ENCODE assay signal across 1 cellular context in the genomic region with DNA sequence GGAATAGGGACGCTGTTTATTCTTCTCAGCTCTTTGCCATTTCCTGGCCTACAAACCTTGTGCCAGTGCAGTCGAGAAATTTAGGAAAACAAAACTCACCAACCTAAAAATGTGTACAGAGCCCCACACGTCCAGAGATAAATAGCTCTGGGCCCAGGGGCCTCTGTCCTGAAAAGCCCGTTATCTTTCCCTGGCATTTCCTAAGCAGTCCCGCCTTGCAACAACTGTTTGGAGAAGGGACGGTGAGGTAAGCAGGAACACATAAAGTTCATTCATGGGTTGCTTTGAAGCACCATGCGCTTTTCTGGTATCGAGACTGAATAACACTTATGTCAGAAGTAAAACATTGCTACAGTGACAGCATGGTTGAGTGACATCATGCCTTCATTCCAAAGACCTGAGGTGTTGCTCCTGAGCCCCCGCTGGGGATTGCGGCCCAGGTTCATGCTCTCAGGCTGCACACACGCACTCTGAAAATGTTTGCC.
A peak's percentile ranks its signal among the peaks of the same experiment; 100 is the strongest.
TF ChIP-seq lines count a peak whose summit lies in the region.

No MANE protein-coding gene starts in this region.

TF ChIP-seq in HepG2, 621 proteins besides CTCF, POLR2A, EP300 and RAD21 (continued from another document and continues in another):
- TF ChIP-seq, protein P1, sequence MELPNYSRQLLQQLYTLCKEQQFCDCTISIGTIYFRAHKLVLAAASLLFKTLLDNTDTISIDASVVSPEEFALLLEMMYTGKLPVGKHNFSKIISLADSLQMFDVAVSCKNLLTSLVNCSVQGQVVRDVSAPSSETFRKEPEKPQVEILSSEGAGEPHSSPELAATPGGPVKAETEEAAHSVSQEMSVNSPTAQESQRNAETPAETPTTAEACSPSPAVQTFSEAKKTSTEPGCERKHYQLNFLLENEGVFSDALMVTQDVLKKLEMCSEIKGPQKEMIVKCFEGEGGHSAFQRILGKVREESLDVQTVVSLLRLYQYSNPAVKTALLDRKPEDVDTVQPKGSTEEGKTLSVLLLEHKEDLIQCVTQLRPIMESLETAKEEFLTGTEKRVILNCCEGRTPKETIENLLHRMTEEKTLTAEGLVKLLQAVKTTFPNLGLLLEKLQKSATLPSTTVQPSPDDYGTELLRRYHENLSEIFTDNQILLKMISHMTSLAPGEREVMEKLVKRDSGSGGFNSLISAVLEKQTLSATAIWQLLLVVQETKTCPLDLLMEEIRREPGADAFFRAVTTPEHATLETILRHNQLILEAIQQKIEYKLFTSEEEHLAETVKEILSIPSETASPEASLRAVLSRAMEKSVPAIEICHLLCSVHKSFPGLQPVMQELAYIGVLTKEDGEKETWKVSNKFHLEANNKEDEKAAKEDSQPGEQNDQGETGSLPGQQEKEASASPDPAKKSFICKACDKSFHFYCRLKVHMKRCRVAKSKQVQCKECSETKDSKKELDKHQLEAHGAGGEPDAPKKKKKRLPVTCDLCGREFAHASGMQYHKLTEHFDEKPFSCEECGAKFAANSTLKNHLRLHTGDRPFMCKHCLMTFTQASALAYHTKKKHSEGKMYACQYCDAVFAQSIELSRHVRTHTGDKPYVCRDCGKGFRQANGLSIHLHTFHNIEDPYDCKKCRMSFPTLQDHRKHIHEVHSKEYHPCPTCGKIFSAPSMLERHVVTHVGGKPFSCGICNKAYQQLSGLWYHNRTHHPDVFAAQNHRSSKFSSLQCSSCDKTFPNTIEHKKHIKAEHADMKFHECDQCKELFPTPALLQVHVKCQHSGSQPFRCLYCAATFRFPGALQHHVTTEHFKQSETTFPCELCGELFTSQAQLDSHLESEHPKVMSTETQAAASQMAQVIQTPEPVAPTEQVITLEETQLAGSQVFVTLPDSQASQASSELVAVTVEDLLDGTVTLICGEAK (IDR thresholded peaks at IDR 0.05), result no peak
- TF ChIP-seq, protein P1 (CRISPR knock-in tag; IDR thresholded peaks at IDR 0.05), result peak; percentile 87; the same call in 1 of the 2 replicates
- TF ChIP-seq, protein P2, sequence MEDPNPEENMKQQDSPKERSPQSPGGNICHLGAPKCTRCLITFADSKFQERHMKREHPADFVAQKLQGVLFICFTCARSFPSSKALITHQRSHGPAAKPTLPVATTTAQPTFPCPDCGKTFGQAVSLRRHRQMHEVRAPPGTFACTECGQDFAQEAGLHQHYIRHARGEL (CRISPR knock-in tag; IDR thresholded peaks at IDR 0.05), result no peak
- TF ChIP-seq ZNF563 (CRISPR knock-in tag; IDR thresholded peaks at IDR 0.05), result no peak
- TF ChIP-seq, protein P3, sequence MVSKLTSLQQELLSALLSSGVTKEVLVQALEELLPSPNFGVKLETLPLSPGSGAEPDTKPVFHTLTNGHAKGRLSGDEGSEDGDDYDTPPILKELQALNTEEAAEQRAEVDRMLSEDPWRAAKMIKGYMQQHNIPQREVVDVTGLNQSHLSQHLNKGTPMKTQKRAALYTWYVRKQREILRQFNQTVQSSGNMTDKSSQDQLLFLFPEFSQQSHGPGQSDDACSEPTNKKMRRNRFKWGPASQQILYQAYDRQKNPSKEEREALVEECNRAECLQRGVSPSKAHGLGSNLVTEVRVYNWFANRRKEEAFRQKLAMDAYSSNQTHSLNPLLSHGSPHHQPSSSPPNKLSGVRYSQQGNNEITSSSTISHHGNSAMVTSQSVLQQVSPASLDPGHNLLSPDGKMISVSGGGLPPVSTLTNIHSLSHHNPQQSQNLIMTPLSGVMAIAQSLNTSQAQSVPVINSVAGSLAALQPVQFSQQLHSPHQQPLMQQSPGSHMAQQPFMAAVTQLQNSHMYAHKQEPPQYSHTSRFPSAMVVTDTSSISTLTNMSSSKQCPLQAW (CRISPR knock-in tag; IDR thresholded peaks at IDR 0.05), result no peak
- TF ChIP-seq ZNF781 (CRISPR knock-in tag; IDR thresholded peaks at IDR 0.05; ENCODE audit: borderline replicate concordance, not compliant biosample characterization), result no peak
- no peak for TF ChIP-seq YY1 (IDR thresholded peaks at IDR 0.05; ENCODE audit: insufficient read depth, insufficient replicate concordance, low read depth, low read length)
- TF ChIP-seq, protein P4, sequence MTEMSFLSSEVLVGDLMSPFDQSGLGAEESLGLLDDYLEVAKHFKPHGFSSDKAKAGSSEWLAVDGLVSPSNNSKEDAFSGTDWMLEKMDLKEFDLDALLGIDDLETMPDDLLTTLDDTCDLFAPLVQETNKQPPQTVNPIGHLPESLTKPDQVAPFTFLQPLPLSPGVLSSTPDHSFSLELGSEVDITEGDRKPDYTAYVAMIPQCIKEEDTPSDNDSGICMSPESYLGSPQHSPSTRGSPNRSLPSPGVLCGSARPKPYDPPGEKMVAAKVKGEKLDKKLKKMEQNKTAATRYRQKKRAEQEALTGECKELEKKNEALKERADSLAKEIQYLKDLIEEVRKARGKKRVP (CRISPR knock-in tag; IDR thresholded peaks at IDR 0.05), result peak in 1 of 2 experiments; percentile 86; a peak in 2 of 4 replicates
- peak; percentile 46; the same call in 1 of the 2 replicates for TF ChIP-seq ELF3 (CRISPR knock-in tag; IDR thresholded peaks at IDR 0.05)
- TF ChIP-seq, protein P5, sequence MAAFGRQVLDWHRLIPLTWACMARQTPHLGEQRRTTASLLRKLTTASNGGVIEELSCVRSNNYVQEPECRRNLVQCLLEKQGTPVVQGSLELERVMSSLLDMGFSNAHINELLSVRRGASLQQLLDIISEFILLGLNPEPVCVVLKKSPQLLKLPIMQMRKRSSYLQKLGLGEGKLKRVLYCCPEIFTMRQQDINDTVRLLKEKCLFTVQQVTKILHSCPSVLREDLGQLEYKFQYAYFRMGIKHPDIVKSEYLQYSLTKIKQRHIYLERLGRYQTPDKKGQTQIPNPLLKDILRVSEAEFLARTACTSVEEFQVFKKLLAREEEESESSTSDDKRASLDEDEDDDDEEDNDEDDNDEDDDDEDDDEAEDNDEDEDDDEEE (CRISPR knock-in tag; IDR thresholded peaks at IDR 0.05), result 0 out of 2 replicates have a peak, but pooled peaks have one; percentile 42
- TF ChIP-seq MYNN (CRISPR knock-in tag; IDR thresholded peaks at IDR 0.05; ENCODE audit: low read depth), result no peak
- no peak for TF ChIP-seq GATAD1 (CRISPR knock-in tag; IDR thresholded peaks at IDR 0.05)
- TF ChIP-seq FOSL2 (CRISPR knock-in tag; IDR thresholded peaks at IDR 0.05), result peak; percentile 93
- TF ChIP-seq CBX2 (IDR thresholded peaks at IDR 0.05; ENCODE audit: low read depth, low read length), result no peak
- TF ChIP-seq CBX2 (CRISPR knock-in tag; IDR thresholded peaks at IDR 0.05; ENCODE audit: low read depth), result no peak
- TF ChIP-seq, protein P6, sequence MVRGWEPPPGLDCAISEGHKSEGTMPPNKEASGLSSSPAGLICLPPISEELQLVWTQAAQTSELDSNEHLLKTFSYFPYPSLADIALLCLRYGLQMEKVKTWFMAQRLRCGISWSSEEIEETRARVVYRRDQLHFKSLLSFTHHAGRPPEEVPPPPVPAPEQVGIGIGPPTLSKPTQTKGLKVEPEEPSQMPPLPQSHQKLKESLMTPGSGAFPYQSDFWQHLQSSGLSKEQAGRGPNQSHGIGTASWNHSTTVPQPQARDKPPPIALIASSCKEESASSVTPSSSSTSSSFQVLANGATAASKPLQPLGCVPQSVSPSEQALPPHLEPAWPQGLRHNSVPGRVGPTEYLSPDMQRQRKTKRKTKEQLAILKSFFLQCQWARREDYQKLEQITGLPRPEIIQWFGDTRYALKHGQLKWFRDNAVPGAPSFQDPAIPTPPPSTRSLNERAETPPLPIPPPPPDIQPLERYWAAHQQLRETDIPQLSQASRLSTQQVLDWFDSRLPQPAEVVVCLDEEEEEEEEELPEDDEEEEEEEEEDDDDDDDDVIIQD (CRISPR knock-in tag; IDR thresholded peaks at IDR 0.05; ENCODE audit: low read depth), result no peak
- peak; percentile 83; the same call in 1 of the 2 replicates for TF ChIP-seq RXRA (CRISPR knock-in tag; IDR thresholded peaks at IDR 0.05)
- no peak for TF ChIP-seq HCFC1 (IDR thresholded peaks at IDR 0.05; ENCODE audit: low read depth, low read length)
- no peak for TF ChIP-seq ZNF274 (CRISPR knock-in tag; IDR thresholded peaks at IDR 0.05)
- TF ChIP-seq SMAD3 (CRISPR knock-in tag; IDR thresholded peaks at IDR 0.05), result 0 out of 2 replicates have a peak, but pooled peaks have one; percentile 20
- TF ChIP-seq, protein P7, sequence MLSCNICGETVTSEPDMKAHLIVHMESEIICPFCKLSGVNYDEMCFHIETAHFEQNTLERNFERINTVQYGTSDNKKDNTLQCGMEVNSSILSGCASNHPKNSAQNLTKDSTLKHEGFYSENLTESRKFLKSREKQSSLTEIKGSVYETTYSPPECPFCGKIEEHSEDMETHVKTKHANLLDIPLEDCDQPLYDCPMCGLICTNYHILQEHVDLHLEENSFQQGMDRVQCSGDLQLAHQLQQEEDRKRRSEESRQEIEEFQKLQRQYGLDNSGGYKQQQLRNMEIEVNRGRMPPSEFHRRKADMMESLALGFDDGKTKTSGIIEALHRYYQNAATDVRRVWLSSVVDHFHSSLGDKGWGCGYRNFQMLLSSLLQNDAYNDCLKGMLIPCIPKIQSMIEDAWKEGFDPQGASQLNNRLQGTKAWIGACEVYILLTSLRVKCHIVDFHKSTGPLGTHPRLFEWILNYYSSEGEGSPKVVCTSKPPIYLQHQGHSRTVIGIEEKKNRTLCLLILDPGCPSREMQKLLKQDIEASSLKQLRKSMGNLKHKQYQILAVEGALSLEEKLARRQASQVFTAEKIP (CRISPR knock-in tag; IDR thresholded peaks at IDR 0.05; ENCODE audit: borderline replicate concordance), result no peak
- TF ChIP-seq, protein P8, sequence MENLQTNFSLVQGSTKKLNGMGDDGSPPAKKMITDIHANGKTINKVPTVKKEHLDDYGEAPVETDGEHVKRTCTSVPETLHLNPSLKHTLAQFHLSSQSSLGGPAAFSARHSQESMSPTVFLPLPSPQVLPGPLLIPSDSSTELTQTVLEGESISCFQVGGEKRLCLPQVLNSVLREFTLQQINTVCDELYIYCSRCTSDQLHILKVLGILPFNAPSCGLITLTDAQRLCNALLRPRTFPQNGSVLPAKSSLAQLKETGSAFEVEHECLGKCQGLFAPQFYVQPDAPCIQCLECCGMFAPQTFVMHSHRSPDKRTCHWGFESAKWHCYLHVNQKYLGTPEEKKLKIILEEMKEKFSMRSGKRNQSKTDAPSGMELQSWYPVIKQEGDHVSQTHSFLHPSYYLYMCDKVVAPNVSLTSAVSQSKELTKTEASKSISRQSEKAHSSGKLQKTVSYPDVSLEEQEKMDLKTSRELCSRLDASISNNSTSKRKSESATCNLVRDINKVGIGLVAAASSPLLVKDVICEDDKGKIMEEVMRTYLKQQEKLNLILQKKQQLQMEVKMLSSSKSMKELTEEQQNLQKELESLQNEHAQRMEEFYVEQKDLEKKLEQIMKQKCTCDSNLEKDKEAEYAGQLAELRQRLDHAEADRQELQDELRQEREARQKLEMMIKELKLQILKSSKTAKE (CRISPR knock-in tag; IDR thresholded peaks at IDR 0.05; ENCODE audit: borderline replicate concordance), result 0 out of 2 replicates have a peak, but pooled peaks have one; percentile 48
- TF ChIP-seq, protein P9, sequence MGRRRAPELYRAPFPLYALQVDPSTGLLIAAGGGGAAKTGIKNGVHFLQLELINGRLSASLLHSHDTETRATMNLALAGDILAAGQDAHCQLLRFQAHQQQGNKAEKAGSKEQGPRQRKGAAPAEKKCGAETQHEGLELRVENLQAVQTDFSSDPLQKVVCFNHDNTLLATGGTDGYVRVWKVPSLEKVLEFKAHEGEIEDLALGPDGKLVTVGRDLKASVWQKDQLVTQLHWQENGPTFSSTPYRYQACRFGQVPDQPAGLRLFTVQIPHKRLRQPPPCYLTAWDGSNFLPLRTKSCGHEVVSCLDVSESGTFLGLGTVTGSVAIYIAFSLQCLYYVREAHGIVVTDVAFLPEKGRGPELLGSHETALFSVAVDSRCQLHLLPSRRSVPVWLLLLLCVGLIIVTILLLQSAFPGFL (CRISPR knock-in tag; IDR thresholded peaks at IDR 0.05), result no peak
- no peak for TF ChIP-seq ZFP36L2 (CRISPR knock-in tag; IDR thresholded peaks at IDR 0.05)
- TF ChIP-seq, protein P10, sequence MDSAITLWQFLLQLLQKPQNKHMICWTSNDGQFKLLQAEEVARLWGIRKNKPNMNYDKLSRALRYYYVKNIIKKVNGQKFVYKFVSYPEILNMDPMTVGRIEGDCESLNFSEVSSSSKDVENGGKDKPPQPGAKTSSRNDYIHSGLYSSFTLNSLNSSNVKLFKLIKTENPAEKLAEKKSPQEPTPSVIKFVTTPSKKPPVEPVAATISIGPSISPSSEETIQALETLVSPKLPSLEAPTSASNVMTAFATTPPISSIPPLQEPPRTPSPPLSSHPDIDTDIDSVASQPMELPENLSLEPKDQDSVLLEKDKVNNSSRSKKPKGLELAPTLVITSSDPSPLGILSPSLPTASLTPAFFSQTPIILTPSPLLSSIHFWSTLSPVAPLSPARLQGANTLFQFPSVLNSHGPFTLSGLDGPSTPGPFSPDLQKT (CRISPR knock-in tag; IDR thresholded peaks at IDR 0.05; ENCODE audit: borderline replicate concordance), result no peak
- no peak for TF ChIP-seq NR2F6 (IDR thresholded peaks at IDR 0.05)
- peak; percentile 48; the same call in 1 of the 2 replicates for TF ChIP-seq NR2F6 (CRISPR knock-in tag; IDR thresholded peaks at IDR 0.05)
- TF ChIP-seq ETV6 (CRISPR knock-in tag; conservative IDR thresholded peaks at IDR 0.05), result no peak
- TF ChIP-seq POLR2AphosphoS5 (IDR thresholded peaks at IDR 0.05; ENCODE audit: low read depth, low read length), result no peak
- no peak; the same call in 1 of the 2 replicates for TF ChIP-seq PPARG (CRISPR knock-in tag; conservative IDR thresholded peaks at IDR 0.05)
- no peak for TF ChIP-seq ZNF670 (CRISPR knock-in tag; IDR thresholded peaks at IDR 0.05; ENCODE audit: borderline replicate concordance)
- no peak for TF ChIP-seq NFATC3 (CRISPR knock-in tag; IDR thresholded peaks at IDR 0.05)
